8 cellular contexts compared by ENCODE assay signal in genomic region chr4:122652379-122652778, GRCh38. TPM values are rescaled to one million over a fixed set of nuclear protein-coding genes. Genes with fewer than 3 reads are reported as not detected.
A peak's percentile ranks its signal among the peaks of the same experiment; 100 is the strongest.
DNase-seq lines count a peak whose midpoint lies in the region; ATAC-seq and TF ChIP-seq lines count a peak whose summit lies in the region.

No MANE protein-coding gene starts in this region.

- H3F3A ChIP-seq in PC-9 (ENCODE audit: insufficient read depth, low read depth) = no peaks in the 10 kb centered on the region

- H3K4me3 ChIP-seq in PC-9 (no peak overlapping the region), body of pancreas (no peak overlapping the region)

- H3K36me3 ChIP-seq in PC-9 (ENCODE audit: low read depth) (no peaks in the 10 kb centered on the region), body of pancreas (replicated peaks in 1 of 2; ENCODE audit: insufficient read depth in 1 of 2, low read depth in 2 of 2) (no peaks in the 10 kb centered on the region)

- BruUV-seq in PC-9 (replicated peaks; lab: Mats Ljungman, UMichigan) = no TSS peak

- H3K4me1 ChIP-seq in PC-9 (replicated peaks; ENCODE audit: insufficient read depth) (no peaks in the 10 kb centered on the region), body of pancreas (no peaks in the 10 kb centered on the region)

- intact Hi-C loops in PC-9 (cut with micrococcal nuclease; ENCODE audit: unreplicated experiment) = no loop called here
- intact Hi-C loops in body of pancreas (cut with DNase I) = no loop called here

- no peak overlapping the region for H2AFZ ChIP-seq in PC-9

- no peaks in the 10 kb centered on the region for H3K9me2 ChIP-seq in PC-9 (ENCODE audit: insufficient read depth)

- POLR2A ChIA-PET in PC-9 (lab: Charles Lee; ENCODE audit: unreplicated experiment) = no interaction called here

- ATAC-seq in body of pancreas (no peak), HG02588 (IDR thresholded peaks at IDR 0.05; ENCODE audit: unreplicated experiment) (no peak), HG02938 (IDR thresholded peaks at IDR 0.05; ENCODE audit: unreplicated experiment) (no peak)

- no peak overlapping the region for H3K4me2 ChIP-seq in PC-9

- TF ChIP-seq POLR2A in body of pancreas (IDR thresholded peaks at IDR 0.05) = no peak

- no peaks in the 10 kb centered on the region; the same call in 1 of the 2 replicates for H3K9me3 ChIP-seq in PC-9 (ENCODE audit: insufficient read depth, low read depth)
- no peaks in the 10 kb centered on the region for H3K9me3 ChIP-seq in body of pancreas

- CTCF ChIA-PET in PC-9 (lab: Charles Lee) = no interaction called here

- DNase-seq in PC-9 (peak; percentile 38 to 46), body of pancreas (peak; percentile 19 to 44 (median 36)), lung microvascular endothelial cell (ENCODE audit: low read depth in 2 of 2) (peak; percentile 78 to 80), kidney glomerular epithelial cell (lab: John Stamatoyannopoulos, UW) (no peak)

- H3K79me2 ChIP-seq in PC-9 (ENCODE audit: low read depth) = no peaks in the 10 kb centered on the region

- TF ChIP-seq CTCF in 22Rv1 (IDR thresholded peaks at IDR 0.05) (peak; percentile 76), GM12872 (IDR thresholded peaks at IDR 0.05; ENCODE audit: insufficient read depth, low read depth, low read length) (peak; percentile 55), PC-9 (conservative IDR thresholded peaks at IDR 0.05) (peak; percentile 70), body of pancreas (IDR thresholded peaks at IDR 0.05) (peak in 6 of 7 experiments; percentile 23 to 46 (median 40))

- WGBS in body of pancreas, 2 donors = 79 to 89% methylated on average over 1 of the region's 3 CpGs

- H3K27me3 ChIP-seq in PC-9 (ENCODE audit: insufficient read depth, low read depth) (no peaks in the 10 kb centered on the region), body of pancreas (no peaks in the 10 kb centered on the region)

- no peaks in the 10 kb centered on the region for H4K20me1 ChIP-seq in PC-9 (ENCODE audit: insufficient read depth)

- H3K27ac ChIP-seq in 22Rv1 = no peak overlapping the region
- no peak overlapping the region for H3K27ac ChIP-seq in PC-9
- no peak overlapping the region for H3K27ac ChIP-seq in body of pancreas

RNA-seq across cellular contexts. Expression of gene IL21, which starts 31.5 kb away (rescaled TPM):
- not detected in 2 replicates for total RNA-seq in PC-9 (2021)
- total RNA-seq in body of pancreas = not detected
- not detected in 2 replicates for total RNA-seq in lung microvascular endothelial cell
